In genomic region chr4:183906736-183907651, GRCh38 we compare ENCODE assay signal across 9 cellular contexts. TPM values are rescaled to one million over a fixed set of nuclear protein-coding genes. Genes with fewer than 3 reads are reported as not detected.
DNase-seq lines count a peak whose midpoint lies in the region; ATAC-seq and TF ChIP-seq lines count a peak whose summit lies in the region.
"Had no signal": no experiment of that assay in that cellular context is flagged by ENCODE, and none has a peak within 500 bp of the region (broad histone marks: within the 10 kb centered on the region; RNA-seq: fewer than 3 reads in every experiment).

No MANE protein-coding gene starts in this region.

- intact Hi-C loops in spleen (cut with DNase I; ENCODE audit: low total_unique reads): no loop called here

- peak overlapping the region in 6 of 8 donors; percentile 42 to 71 (median 48) for H3K4me3 ChIP-seq in spleen

- peaks cover 4 to 39% (median 30%) of the 10 kb centered on the region in 6 donors for H3K4me1 ChIP-seq in spleen

- in situ Hi-C loops in KBM-7 (cut with MboI; ENCODE audit: low pct_unique_long_range_greater_than_20kb, low sequenced_read_pairs): no loop called here

- H3K36me3 ChIP-seq in spleen: no peaks in the 10 kb centered on the region

- H3K27ac ChIP-seq in caudate nucleus (ENCODE audit: low read depth, low read length): peak overlapping the region; percentile 22
- H3K27ac ChIP-seq in layer of hippocampus (ENCODE audit: low read depth, low read length): peak overlapping the region; percentile 62
- H3K27ac ChIP-seq in spleen: no peak overlapping the region

- H3K9me3 ChIP-seq in spleen: no peaks in the 10 kb centered on the region

- no peak for TF ChIP-seq POLR2A in spleen (IDR thresholded peaks at IDR 0.05)

- no peak for TF ChIP-seq CTCF in spleen (IDR thresholded peaks at IDR 0.05 in 8 of 11, conservative IDR thresholded peaks at IDR 0.05 in 3 of 11)

- 13 to 28% (median 20%) methylated on average over 40 to 54 of the region's 54 CpGs for WGBS in spleen, 5 donors

- H3K27me3 ChIP-seq in layer of hippocampus (ENCODE audit: control insufficient read depth, insufficient read depth, low read length) (peaks cover 2% of the 10 kb centered on the region), spleen (replicated peaks in 1 of 7) (peaks cover 0 to 78% (median 26%) of the 10 kb centered on the region in 7 donors)

- ATAC-seq in HG03139 (IDR thresholded peaks at IDR 0.05; ENCODE audit: unreplicated experiment): no peak

- DNase-seq in NCI-H1694 (lab: John Stamatoyannopoulos, UW): peak; percentile 67
- DNase-seq in caudate nucleus (lab: John Stamatoyannopoulos, UW): peak in 51 of 61 donors; percentile 6 to 82 (median 48)
- no peak for DNase-seq in spleen
- no peak for DNase-seq in NCI-H1092 (lab: John Stamatoyannopoulos, UW)
- DNase-seq in central memory CD4-positive, alpha-beta T cell: no peak
- DNase-seq in KBM-7: no peak

RNA-seq across cellular contexts. Expression of gene STOX2, which starts 1.9 kb away (rescaled TPM):
- total RNA-seq in spleen: 10 to 100 TPM; 10.2 to 42.8 (median 30.5) TPM
- 1 to 10 TPM in 1 of 3 donors, under 1 TPM in 2; 0.53 to 2.0 (median 1.00) TPM for polyA plus RNA-seq in spleen
- total RNA-seq: HT1080 had no signal

Comparison
In these comparisons a context has a peak if more than half of its experiments do, and no peak if none do; other contexts are left out.
1. DNase-seq: peak in NCI-H1694 (single experiment) and caudate nucleus (51 of 61); none in spleen (single experiment), NCI-H1092 (single experiment), central memory CD4-positive, alpha-beta T cell (single experiment) and KBM-7 (single experiment).
2. H3K27ac ChIP-seq: peak in caudate nucleus (single experiment) and layer of hippocampus (single experiment); none in spleen (0 of 8).